Comparison of ENCODE assay signal across 1 cellular context in genomic region chr2:223944704-223945531, GRCh38.
TF ChIP-seq lines count a peak whose summit lies in the region.

TSS of gene WDFY1 (minus strand) at chr2:223945335. CDS start at chr2:223945284, 51 bp downstream.

TF ChIP-seq in GM12878, 131 proteins besides CTCF, POLR2A, EP300 and RAD21 (continued from another document and continues in another):
- TF ChIP-seq ZNF592 (IDR thresholded peaks at IDR 0.05) (no peak), REST (IDR thresholded peaks at IDR 0.05; ENCODE audit: low read depth, low read length) (no peak), KAT2A (conservative IDR thresholded peaks at IDR 0.05; ENCODE audit: control insufficient read depth, low read depth, low read length) (no peak), ATF7 (IDR thresholded peaks at IDR 0.05; ENCODE audit: low read depth) (no peak), JUNB (IDR thresholded peaks at IDR 0.05) (no peak), CBX3 (IDR thresholded peaks at IDR 0.05; ENCODE audit: borderline replicate concordance, low read depth) (no peak), E4F1 (IDR thresholded peaks at IDR 0.05; ENCODE audit: borderline replicate concordance, partially characterized antibody) (no peak), FOXM1 (IDR thresholded peaks at IDR 0.05; ENCODE audit: low read depth, low read length) (no peak), ZBTB33 (IDR thresholded peaks at IDR 0.05) (no peak), LARP7 (IDR thresholded peaks at IDR 0.05) (peak; percentile 96), TCF7 (IDR thresholded peaks at IDR 0.05; ENCODE audit: borderline replicate concordance) (no peak), IRF5 (IDR thresholded peaks at IDR 0.05; ENCODE audit: borderline replicate concordance) (no peak), WRNIP1 (IDR thresholded peaks at IDR 0.05; ENCODE audit: borderline replicate concordance, low read depth, low read length) (no peak), TCF3 (IDR thresholded peaks at IDR 0.05; ENCODE audit: borderline replicate concordance, insufficient read depth, low read depth, low read length) (peak; percentile 37; the same call in 1 of the 2 replicates), ZNF687 (IDR thresholded peaks at IDR 0.05) (peak; percentile 94), BRCA1 (IDR thresholded peaks at IDR 0.05; ENCODE audit: low read depth, low read length) (no peak), ZNF384 (IDR thresholded peaks at IDR 0.05; ENCODE audit: borderline replicate concordance, low read depth, low read length) (no peak), RFX5 (IDR thresholded peaks at IDR 0.05; ENCODE audit: low read depth, low read length) (no peak), SMARCA5 (IDR thresholded peaks at IDR 0.05) (peak; percentile 90), BACH1 (IDR thresholded peaks at IDR 0.05; ENCODE audit: borderline replicate concordance) (peak; percentile 54; the same call in 1 of the 2 replicates), BHLHE40 (IDR thresholded peaks at IDR 0.05; ENCODE audit: borderline replicate concordance in 1 of 2, low read depth in 2 of 2, low read length in 1 of 2) (peak; percentile 47 to 87; a peak in 3 of 4 replicates), SP1 (IDR thresholded peaks at IDR 0.05; ENCODE audit: low read depth, low read length) (peak; percentile 55), ELK1 (IDR thresholded peaks at IDR 0.05; ENCODE audit: low read depth, low read length) (peak; percentile 31; the same call in 1 of the 2 replicates), RB1 (IDR thresholded peaks at IDR 0.05; ENCODE audit: borderline replicate concordance) (peak; percentile 73; the same call in 1 of the 2 replicates), PAX8 (IDR thresholded peaks at IDR 0.05) (no peak), HSF1 (IDR thresholded peaks at IDR 0.05; ENCODE audit: low read depth, low read length) (no peak), MEF2A (IDR thresholded peaks at IDR 0.05; ENCODE audit: insufficient read depth, low read depth, low read length) (no peak), MAX (IDR thresholded peaks at IDR 0.05; ENCODE audit: low read depth, low read length) (peak; percentile 49), POLR2AphosphoS5 (IDR thresholded peaks at IDR 0.05; ENCODE audit: low read length) (peak; percentile 78), POLR2AphosphoS2 (IDR thresholded peaks at IDR 0.05; ENCODE audit: low read depth, low read length) (no peak), ZNF274 (IDR thresholded peaks at IDR 0.05; ENCODE audit: insufficient read depth, insufficient read length) (no peak), RBBP5 (conservative IDR thresholded peaks at IDR 0.05) (no peak), JUND (IDR thresholded peaks at IDR 0.05; ENCODE audit: low read depth, low read length) (no peak), SMAD5 (IDR thresholded peaks at IDR 0.05; ENCODE audit: low read depth) (no peak), STAT3 (IDR thresholded peaks at IDR 0.05; ENCODE audit: low read depth, low read length) (no peak), IKZF2 (IDR thresholded peaks at IDR 0.05) (peak in 1 of 2 experiments; percentile 35; a peak in 1 of 4 replicates), NRF1 (conservative IDR thresholded peaks at IDR 0.05; ENCODE audit: low read depth, low read length) (no peak)
